Comparison of ENCODE assay signal across 14 cellular contexts in genomic region chr1:24754229-24754628, GRCh38. TPM values are rescaled to one million over a fixed set of nuclear protein-coding genes. Genes with fewer than 3 reads are reported as not detected.
A peak's percentile ranks its signal among the peaks of the same experiment; 100 is the strongest.
DNase-seq lines count a peak whose midpoint lies in the region; ATAC-seq and TF ChIP-seq lines count a peak whose summit lies in the region.
"Had no signal": no experiment of that assay in that cellular context is flagged by ENCODE, and none has a peak within 500 bp of the region (broad histone marks: within the 10 kb centered on the region; RNA-seq: fewer than 3 reads in every experiment).

No MANE protein-coding gene starts in this region.

- H3K9me3 ChIP-seq in osteoblast (ENCODE audit: low read depth, low read length) = no peaks in the 10 kb centered on the region
- H3K9me3 ChIP-seq: adrenal gland, upper lobe of left lung had no signal

- H3K27me3 ChIP-seq in ACC112 (ENCODE audit: insufficient read depth, low read length) = no peaks in the 10 kb centered on the region
- no peaks in the 10 kb centered on the region for H3K27me3 ChIP-seq in osteoblast (ENCODE audit: insufficient read depth, low read length)
- H3K27me3 ChIP-seq: adrenal gland, neural progenitor cell, upper lobe of left lung had no signal

- no peak overlapping the region for H2AFZ ChIP-seq in ACC112 (ENCODE audit: low read length, unreplicated experiment)
- H2AFZ ChIP-seq in osteoblast (ENCODE audit: low read length) = no peak overlapping the region
- H2AFZ ChIP-seq: neural progenitor cell had no signal

- H4K20me1 ChIP-seq in osteoblast (ENCODE audit: insufficient read depth, low read length) = peaks cover 79% of the 10 kb centered on the region

- peak overlapping the region; percentile 85 for H3K4me2 ChIP-seq in osteoblast (ENCODE audit: insufficient read depth, low read length)
- H3K4me2 ChIP-seq: neural progenitor cell had no signal

- peaks cover 88% of the 10 kb centered on the region for H3K79me2 ChIP-seq in ACC112 (ENCODE audit: control insufficient read depth, insufficient read depth, low read length, unreplicated experiment)
- peaks cover 96% of the 10 kb centered on the region for H3K79me2 ChIP-seq in osteoblast (ENCODE audit: insufficient read depth, low read length)

- H3K4me3 ChIP-seq in ACC112 (ENCODE audit: low read depth, low read length) = peak overlapping the region; percentile 5; the same call in 1 of the 2 replicates
- no peak overlapping the region for H3K4me3 ChIP-seq in fibroblast of pulmonary artery (replicated peaks; ENCODE audit: low read depth, low read length)
- peak overlapping the region; percentile 17 for H3K4me3 ChIP-seq in osteoblast (ENCODE audit: insufficient read depth, low read length)
- H3K4me3 ChIP-seq: adrenal gland, neural progenitor cell, upper lobe of left lung had no signal

- H3K36me3 ChIP-seq in ACC112 (ENCODE audit: insufficient read depth, low read length) (no peaks in the 10 kb centered on the region; the same call in 1 of the 2 replicates), osteoblast (ENCODE audit: insufficient read depth, low read length) (peaks cover 11% of the 10 kb centered on the region)
- H3K36me3 ChIP-seq: adrenal gland, upper lobe of left lung had no signal

- DNase-seq in RPMI7951 (ENCODE audit: low read depth) (peak; percentile 76), fibroblast of pulmonary artery (ENCODE audit: low read depth) (peak; percentile 76), osteoblast (ENCODE audit: insufficient read length, low spot score, missing footprints) (peak; percentile 72), amniotic stem cell (lab: John Stamatoyannopoulos, UW) (no peak), NCI-H2107 treated with DMSO at 0.1 percent for 48 hours (lab: John Stamatoyannopoulos, UW; ENCODE audit: unreplicated experiment) (no peak)
- DNase-seq: adrenal gland; NCI-H2029; NK-92 treated with Interleukin-12 subunit alpha and Interleukin-12 subunit beta, amount 100 ng/mL, for 24 hours; stimulated activated CD4-positive, alpha-beta T cell treated with anti-CD3 and anti-CD28 coated beads, Interleukin-12 subunit alpha, Interleukin-12 subunit beta, amount 100 ng/mL, for 4 hours; upper lobe of left lung had no signal

- TF ChIP-seq CTCF in fibroblast of pulmonary artery (IDR thresholded peaks at IDR 0.05; ENCODE audit: low read length, missing control alignments) (no peak), osteoblast (IDR thresholded peaks at IDR 0.05; ENCODE audit: extremely low read depth, low read depth, low read length) (no peak)

- H3K27ac ChIP-seq in ACC112 (ENCODE audit: low read depth, low read length) = peak overlapping the region; percentile 40
- H3K27ac ChIP-seq in osteoblast (ENCODE audit: low read depth, low read length) = peak overlapping the region; percentile 40
- H3K27ac ChIP-seq: neural progenitor cell had no signal

- no peak for ATAC-seq in HG02571 (IDR thresholded peaks at IDR 0.05; ENCODE audit: unreplicated experiment)
- no peak for ATAC-seq in HG03432 (IDR thresholded peaks at IDR 0.05; ENCODE audit: unreplicated experiment)

- H3K4me1 ChIP-seq in ACC112 (ENCODE audit: control insufficient read depth, insufficient read depth, low read length, unreplicated experiment) = peaks cover 48% of the 10 kb centered on the region
- H3K4me1 ChIP-seq in osteoblast (ENCODE audit: insufficient read depth, low read length) = peaks cover 46% of the 10 kb centered on the region
- H3K4me1 ChIP-seq: adrenal gland, neural progenitor cell had no signal

RNA-seq across cellular contexts. Expression of gene CLIC4, which starts 9.0 kb away (rescaled TPM):
- 680 and 835 TPM in 2 replicates for total RNA-seq in RPMI7951 (2014; rRNA removed; shearing (Covaris generic))
- total RNA-seq in osteoblast = 697 and 711 TPM in 2 replicates

Comparison
In these comparisons a context has a peak if more than half of its experiments do, and no peak if none do; other contexts are left out.
1. DNase-seq: peak in RPMI7951 (single experiment), fibroblast of pulmonary artery (single experiment) and osteoblast (single experiment); none in amniotic stem cell (single experiment) and NCI-H2107 treated with DMSO at 0.1 percent for 48 hours (single experiment).